1 cellular context compared by ENCODE assay signal in genomic region chr1:20147846-20148570, GRCh38.
TF ChIP-seq lines count a peak whose summit lies in the region.

No MANE protein-coding gene starts in this region.

TF ChIP-seq in H1, 55 proteins besides CTCF, POLR2A, EP300 and RAD21:
- TF ChIP-seq ATF3 (IDR thresholded peaks at IDR 0.05; ENCODE audit: insufficient read depth, low read depth, low read length) (no peak), BRCA1 (IDR thresholded peaks at IDR 0.05; ENCODE audit: low read depth, low read length) (no peak), ZNF274 (IDR thresholded peaks at IDR 0.05; ENCODE audit: borderline replicate concordance, extremely low read depth, low read length) (no peak), CREB1 (IDR thresholded peaks at IDR 0.05) (no peak), JUN (IDR thresholded peaks at IDR 0.05; ENCODE audit: low read depth, low read length) (no peak), SAP30 (IDR thresholded peaks at IDR 0.05; ENCODE audit: insufficient read depth, insufficient replicate concordance, low read length) (no peak), CEBPB (IDR thresholded peaks at IDR 0.05; ENCODE audit: low read depth, low read length) (no peak), KDM1A (IDR thresholded peaks at IDR 0.05; ENCODE audit: borderline replicate concordance, low read length) (no peak), GABPA (IDR thresholded peaks at IDR 0.05; ENCODE audit: borderline replicate concordance, insufficient read depth, low read length) (no peak), SUZ12 (IDR thresholded peaks at IDR 0.05; ENCODE audit: low read length) (no peak), SP2 (IDR thresholded peaks at IDR 0.05; ENCODE audit: low read length) (no peak), CBX5 (IDR thresholded peaks at IDR 0.05; ENCODE audit: low read depth, low read length) (no peak), FOSL1 (IDR thresholded peaks at IDR 0.05; ENCODE audit: insufficient read depth, low read depth, low read length) (no peak), BACH1 (IDR thresholded peaks at IDR 0.05; ENCODE audit: low read length) (no peak), SIX5 (IDR thresholded peaks at IDR 0.05; ENCODE audit: low read depth, low read length) (no peak)
